21 cellular contexts compared by ENCODE assay signal in the genomic region with DNA sequence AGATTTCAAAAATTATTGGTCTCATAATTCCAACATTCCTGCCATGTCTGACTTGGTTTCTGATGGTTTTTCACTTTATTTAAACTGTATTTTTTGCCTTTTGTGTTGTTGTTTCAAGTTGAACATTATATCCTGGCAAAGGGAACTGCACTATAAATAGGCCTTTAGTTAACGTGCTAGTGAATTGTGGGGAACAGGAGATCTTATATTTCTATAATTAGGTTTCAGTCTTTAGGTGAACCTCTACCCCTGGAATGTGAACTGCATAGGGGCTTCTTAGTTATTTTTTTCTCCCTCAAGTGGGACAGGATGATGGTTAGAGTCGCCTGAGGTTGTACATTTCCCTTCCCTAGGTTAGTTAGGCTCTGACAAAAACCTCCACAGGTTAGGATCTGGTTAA.
DNase-seq lines count a peak whose midpoint lies in the region; ATAC-seq and TF ChIP-seq lines count a peak whose summit lies in the region.
"Had no signal": no experiment of that assay in that cellular context is flagged by ENCODE, and none has a peak within 500 bp of the region (broad histone marks: within the 10 kb centered on the region; RNA-seq: fewer than 3 reads in every experiment).

No MANE protein-coding gene starts in this region.

- CTCF ChIA-PET in MCF 10A (lab: Yijun Ruan, JAX) (no interaction called here), mammary epithelial cell (lab: Charles Lee; ENCODE audit: low non-redundant PET) (no interaction called here)

- dilution Hi-C loops in mammary epithelial cell (cut with HindIII; ENCODE audit: low sequenced_read_pairs): no loop called here

- BruUV-seq in MCF 10A (replicated peaks; lab: Mats Ljungman, UMichigan): no TSS peak
- no TSS peak for BruUV-seq in mammary epithelial cell (replicated peaks; lab: Mats Ljungman, UMichigan)

- H3K36me3 ChIP-seq in mammary epithelial cell (ENCODE audit: insufficient read depth, low read length) (peaks cover 2% of the 10 kb centered on the region), HUES6 (ENCODE audit: control insufficient read depth, insufficient read depth, low read length) (no peaks in the 10 kb centered on the region), mesendoderm (ENCODE audit: control insufficient read depth, insufficient read depth, low read length) (no peaks in the 10 kb centered on the region), right lobe of liver (no peaks in the 10 kb centered on the region), stomach (peaks cover 0 to 7% (median 4%) of the 10 kb centered on the region in 4 donors)
- H3K36me3 ChIP-seq: MG63 had no signal

- H2AK5ac ChIP-seq in mesendoderm (ENCODE audit: low read length): no peak overlapping the region

- peak overlapping the region; percentile 60 for H3K18ac ChIP-seq in mesendoderm (ENCODE audit: low read length)

- no peak overlapping the region for H2BK15ac ChIP-seq in mesendoderm (replicated peaks; ENCODE audit: low read depth)

- no peak overlapping the region for H3K4me3 Mint-ChIP-seq in MCF 10A (ENCODE audit: unreplicated experiment)
- no peak overlapping the region for H3K4me3 Mint-ChIP-seq in chondrocyte (ENCODE audit: unreplicated experiment)
- no peak overlapping the region for H3K4me3 Mint-ChIP-seq in stimulated activated naive CD8-positive, alpha-beta T cell treated with anti-CD3 and anti-CD28 coated beads, Interleukin-15, amount 100 ng/mL, for 72 hours

- intact Hi-C loops in MCF 10A (cut with micrococcal nuclease): no loop called here
- intact Hi-C loops in mammary epithelial cell (cut with micrococcal nuclease): no loop called here
- intact Hi-C loops in right lobe of liver (cut with DNase I): no loop called here
- intact Hi-C loops in stomach (cut with DNase I; ENCODE audit: low total_unique reads): no loop called here

- H3K27me3 ChIP-seq in mammary epithelial cell (ENCODE audit: insufficient read depth, low read length) (no peaks in the 10 kb centered on the region), HUES6 (ENCODE audit: control insufficient read depth, insufficient read depth, low read length) (no peaks in the 10 kb centered on the region), mesendoderm (ENCODE audit: insufficient read depth, low read length, poor library complexity) (no peaks in the 10 kb centered on the region), right lobe of liver (no peaks in the 10 kb centered on the region), stomach (no peaks in the 10 kb centered on the region)
- H3K27me3 ChIP-seq: BLaER1 treated with 17β-estradiol and CSF1 and Interleukin-3, amounts not matched to agents 10 nM and 100 nM; MG63; Peyer's patch had no signal

- H3K4me1 Mint-ChIP-seq in MCF 10A (ENCODE audit: insufficient read depth, unreplicated experiment) (peaks cover 11% of the 10 kb centered on the region), chondrocyte (ENCODE audit: low read depth) (peaks cover 35% of the 10 kb centered on the region)
- H3K4me1 Mint-ChIP-seq in stimulated activated naive CD8-positive, alpha-beta T cell treated with anti-CD3 and anti-CD28 coated beads, Interleukin-15, amount 100 ng/mL, for 72 hours: peaks cover 25% of the 10 kb centered on the region

- H3K4me2 ChIP-seq in mammary epithelial cell (ENCODE audit: insufficient read depth, low read depth, low read length): no peak overlapping the region
- no peak overlapping the region for H3K4me2 ChIP-seq in mesendoderm (ENCODE audit: low read length)
- H3K4me2 ChIP-seq: BLaER1 treated with 17β-estradiol and CSF1 and Interleukin-3, amounts not matched to agents 10 nM and 100 nM had no signal

- TF ChIP-seq POLR2A in right lobe of liver (IDR thresholded peaks at IDR 0.05): no peak
- TF ChIP-seq POLR2A in stomach (IDR thresholded peaks at IDR 0.05): no peak

- ATAC-seq in right lobe of liver: no peak
- ATAC-seq in stimulated activated naive CD8-positive, alpha-beta T cell treated with anti-CD3 and anti-CD28 coated beads, Interleukin-15, amount 100 ng/mL, for 72 hours: no peak
- ATAC-seq: CD8-positive, alpha-beta T cell had no signal

- POLR2A ChIA-PET in MCF 10A (lab: Yijun Ruan, JAX): no interaction called here

- in situ Hi-C loops in mammary epithelial cell (cut with MboI; ENCODE audit: low sequenced_read_pairs in 2 of 2): no loop called here

- H3K36me3 Mint-ChIP-seq in MCF 10A (ENCODE audit: insufficient read depth, unreplicated experiment) (peaks cover 27% of the 10 kb centered on the region), chondrocyte (ENCODE audit: low read depth) (peaks cover 3% of the 10 kb centered on the region)

- H3K27me3 Mint-ChIP-seq in MCF 10A (ENCODE audit: insufficient read depth, unreplicated experiment): no peaks in the 10 kb centered on the region
- no peaks in the 10 kb centered on the region for H3K27me3 Mint-ChIP-seq in chondrocyte (ENCODE audit: low read depth)
- no peaks in the 10 kb centered on the region for H3K27me3 Mint-ChIP-seq in stimulated activated naive CD8-positive, alpha-beta T cell treated with anti-CD3 and anti-CD28 coated beads, Interleukin-15, amount 100 ng/mL, for 72 hours

- no peak overlapping the region for H2BK5ac ChIP-seq in mesendoderm (ENCODE audit: low read length)

- H3K9me3 ChIP-seq in mammary epithelial cell (replicated peaks; ENCODE audit: insufficient read depth, low read length) (no peaks in the 10 kb centered on the region), HUES6 (ENCODE audit: control insufficient read depth, insufficient read depth, low read depth, low read length) (no peaks in the 10 kb centered on the region), right lobe of liver (no peaks in the 10 kb centered on the region), stomach (no peaks in the 10 kb centered on the region)
- H3K9me3 ChIP-seq: BLaER1 treated with 17β-estradiol and CSF1 and Interleukin-3, amounts not matched to agents 10 nM and 100 nM; MG63; Peyer's patch had no signal

- no peak for TF ChIP-seq CTCF in MCF 10A (IDR thresholded peaks at IDR 0.05; ENCODE audit: unreplicated experiment)
- TF ChIP-seq CTCF in mammary epithelial cell (conservative IDR thresholded peaks at IDR 0.05 in 1 of 2, IDR thresholded peaks at IDR 0.05 in 1 of 2; ENCODE audit: extremely low read depth in 1 of 2, insufficient read depth in 1 of 2, low read depth in 1 of 2, low read length in 2 of 2): no peak
- no peak for TF ChIP-seq CTCF in chondrocyte (IDR thresholded peaks at IDR 0.05)
- TF ChIP-seq CTCF in right lobe of liver (IDR thresholded peaks at IDR 0.05): no peak
- TF ChIP-seq CTCF in stomach (IDR thresholded peaks at IDR 0.05): no peak

- DNase-seq in MCF 10A (ENCODE audit: unreplicated experiment) (no peak), mammary epithelial cell (no peak), chondrocyte (ENCODE audit: low spot score) (no peak), mesendoderm (no peak), right lobe of liver (no peak), stomach (no peak)
- no peak for DNase-seq in stimulated activated naive CD8-positive, alpha-beta T cell treated with anti-CD3 and anti-CD28 coated beads, Interleukin-15, amount 100 ng/mL, for 72 hours
- DNase-seq: CD8-positive, alpha-beta T cell; DND-41; GM23248; HCEC 1CT; Kasumi-1; MG63; NCI-H1417 treated with DMSO at 0.1 percent for 48 hours; NCI-H187; NCI-H446; NCI-H526; Peyer's patch had no signal

- H3K9ac ChIP-seq in mammary epithelial cell (ENCODE audit: insufficient read depth, low read length): no peak overlapping the region
- no peak overlapping the region for H3K9ac ChIP-seq in HUES6 (ENCODE audit: low read length)
- H3K9ac ChIP-seq in mesendoderm (ENCODE audit: low read length): no peak overlapping the region
- H3K9ac ChIP-seq: BLaER1 treated with 17β-estradiol and CSF1 and Interleukin-3, amounts not matched to agents 10 nM and 100 nM; GM23248 had no signal

- H3K4ac ChIP-seq in mesendoderm (ENCODE audit: low read depth, low read length): no peak overlapping the region

- H3K4me3 ChIP-seq in mammary epithelial cell (replicated peaks in 1 of 3; ENCODE audit: insufficient read depth in 1 of 3, low read depth in 2 of 3, low read length in 3 of 3): no peak overlapping the region
- H3K4me3 ChIP-seq in HUES6 (ENCODE audit: low read depth, low read length): no peak overlapping the region
- no peak overlapping the region for H3K4me3 ChIP-seq in mesendoderm (ENCODE audit: low read length)
- no peak overlapping the region for H3K4me3 ChIP-seq in right lobe of liver
- H3K4me3 ChIP-seq in stomach: no peak overlapping the region
- H3K4me3 ChIP-seq: BLaER1 treated with 17β-estradiol and CSF1 and Interleukin-3, amounts not matched to agents 10 nM and 100 nM; GM23248; MG63; Peyer's patch had no signal

- no peak overlapping the region for H2AFZ ChIP-seq in mammary epithelial cell (ENCODE audit: low read depth, low read length)
- H2AFZ ChIP-seq: GM23248 had no signal

- H4K8ac ChIP-seq in mesendoderm (ENCODE audit: low read depth, low read length): no peak overlapping the region

- no peak overlapping the region for H4K5ac ChIP-seq in mesendoderm (ENCODE audit: low read length)

- H3K27ac ChIP-seq in mammary epithelial cell (ENCODE audit: insufficient read depth, low read depth, low read length): no peak overlapping the region
- H3K27ac ChIP-seq in HUES6 (ENCODE audit: low read depth, low read length): peak overlapping the region; percentile 62
- H3K27ac ChIP-seq in mesendoderm (ENCODE audit: low read depth, low read length): no peak overlapping the region
- no peak overlapping the region for H3K27ac ChIP-seq in right lobe of liver
- H3K27ac ChIP-seq in stomach: no peak overlapping the region
- H3K27ac ChIP-seq: 22Rv1; BLaER1 treated with 17β-estradiol and CSF1 and Interleukin-3, amounts not matched to agents 10 nM and 100 nM; GM23248; Peyer's patch had no signal

- H3K27ac Mint-ChIP-seq in MCF 10A (ENCODE audit: low read depth, unreplicated experiment): peak overlapping the region; percentile 9
- H3K27ac Mint-ChIP-seq in chondrocyte (ENCODE audit: unreplicated experiment): peak overlapping the region; percentile 52
- H3K27ac Mint-ChIP-seq in stimulated activated naive CD8-positive, alpha-beta T cell treated with anti-CD3 and anti-CD28 coated beads, Interleukin-15, amount 100 ng/mL, for 72 hours: no peak overlapping the region
- H3K27ac Mint-ChIP-seq: CD8-positive, alpha-beta T cell had no signal

- H3K56ac ChIP-seq in mesendoderm (ENCODE audit: low read length): no peak overlapping the region

- H3K79me2 ChIP-seq in mammary epithelial cell (ENCODE audit: insufficient read depth, low read length) (peaks cover 60% of the 10 kb centered on the region), mesendoderm (ENCODE audit: control insufficient read depth, insufficient read depth, low read length) (peaks cover 4% of the 10 kb centered on the region)

- no peaks in the 10 kb centered on the region for H4K20me1 ChIP-seq in mammary epithelial cell (ENCODE audit: insufficient read depth, low read length)

- no peak overlapping the region for H3K23ac ChIP-seq in mesendoderm (ENCODE audit: low read length)

- TF ChIP-seq EP300 in stomach (IDR thresholded peaks at IDR 0.05): no peak

- H3K79me1 ChIP-seq in mesendoderm (ENCODE audit: low read length): peaks cover 1% of the 10 kb centered on the region

- H2BK120ac ChIP-seq in mesendoderm (ENCODE audit: low read depth, low read length): no peak overlapping the region

- WGBS in mammary epithelial cell (ENCODE audit: low coverage, missing lambda C conversion rate): 96% methylated on average over 2 of the region's 2 CpGs
- WGBS in mesendoderm (ENCODE audit: extremely low coverage, insufficient coverage, low lambda C conversion rate): no CpG with 5 or more reads among the region's 2 CpGs
- 76% methylated on average over 2 of the region's 2 CpGs for WGBS in right lobe of liver (ENCODE audit: insufficient coverage, low coverage, low lambda C conversion rate, missing lambda C conversion rate)
- WGBS in stomach, 5 donors: 55 to 78% (median 64%) methylated on average over 2 of the region's 2 CpGs

- no peaks in the 10 kb centered on the region for H3K4me1 ChIP-seq in mammary epithelial cell (ENCODE audit: insufficient read depth, low read length)
- peaks cover 13% of the 10 kb centered on the region for H3K4me1 ChIP-seq in HUES6 (ENCODE audit: control insufficient read depth, insufficient read depth, low read length)
- no peaks in the 10 kb centered on the region for H3K4me1 ChIP-seq in mesendoderm (ENCODE audit: control insufficient read depth, low read depth, low read length)
- H3K4me1 ChIP-seq in right lobe of liver: peaks cover 0 to 13% (median 4%) of the 10 kb centered on the region in 4 donors
- H3K4me1 ChIP-seq in stomach: peaks cover 0 to 64% (median 29%) of the 10 kb centered on the region in 4 donors
- H3K4me1 ChIP-seq: Peyer's patch had no signal

- H3K9me3 Mint-ChIP-seq in MCF 10A (ENCODE audit: unreplicated experiment) (no peaks in the 10 kb centered on the region), chondrocyte (ENCODE audit: low read depth) (no peaks in the 10 kb centered on the region)
- no peaks in the 10 kb centered on the region for H3K9me3 Mint-ChIP-seq in stimulated activated naive CD8-positive, alpha-beta T cell treated with anti-CD3 and anti-CD28 coated beads, Interleukin-15, amount 100 ng/mL, for 72 hours
- H3K9me3 Mint-ChIP-seq: CD8-positive, alpha-beta T cell had no signal

Comparison
In these comparisons a context has a peak if more than half of its experiments do, and no peak if none do; other contexts are left out.
1. H3K27ac Mint-ChIP-seq: peak in MCF 10A (single experiment) and chondrocyte (single experiment); none in stimulated activated naive CD8-positive, alpha-beta T cell treated with anti-CD3 and anti-CD28 coated beads, Interleukin-15, amount 100 ng/mL, for 72 hours (0 of 2).